In genomic region chr12:76587428-76588178, GRCh38 we compare ENCODE assay signal across 17 cellular contexts. TPM values are rescaled to one million over a fixed set of nuclear protein-coding genes. Genes with fewer than 3 reads are reported as not detected.
A peak's percentile ranks its signal among the peaks of the same experiment; 100 is the strongest.
DNase-seq lines count a peak whose midpoint lies in the region; TF ChIP-seq lines count a peak whose summit lies in the region.
"Had no signal": no experiment of that assay in that cellular context is flagged by ENCODE, and none has a peak within 500 bp of the region (broad histone marks: within the 10 kb centered on the region; RNA-seq: fewer than 3 reads in every experiment).

No MANE protein-coding gene starts in this region.

- TF ChIP-seq POLR2A in spleen (IDR thresholded peaks at IDR 0.05) = no peak

- H3K9me3 ChIP-seq in spleen = no peaks in the 10 kb centered on the region
- H3K9me3 ChIP-seq: ascending aorta, Caco-2, HAP-1, tibial nerve had no signal

- no peaks in the 10 kb centered on the region for H3K36me3 ChIP-seq in spleen
- H3K36me3 ChIP-seq: ascending aorta, HAP-1, tibial nerve had no signal

- peaks cover 0 to 31% (median 7%) of the 10 kb centered on the region in 6 donors for H3K4me1 ChIP-seq in spleen
- H3K4me1 ChIP-seq: ascending aorta, foreskin keratinocyte, HAP-1, parathyroid adenoma, tibial nerve had no signal

- TF ChIP-seq CTCF in fibroblast of villous mesenchyme (IDR thresholded peaks at IDR 0.05; ENCODE audit: insufficient read depth, low read depth, low read length) (no peak), spleen (IDR thresholded peaks at IDR 0.05 in 8 of 11, conservative IDR thresholded peaks at IDR 0.05 in 3 of 11) (no peak)

- H3K27me3 ChIP-seq in spleen (replicated peaks in 1 of 7) = no peaks in the 10 kb centered on the region
- H3K27me3 ChIP-seq: ascending aorta, foreskin keratinocyte, tibial nerve had no signal

- H3K4me3 ChIP-seq in fibroblast of villous mesenchyme (ENCODE audit: low read depth, low read length) = no peak overlapping the region
- H3K4me3 ChIP-seq in spleen = no peak overlapping the region
- H3K4me3 ChIP-seq: ascending aorta, HAP-1, tibial nerve had no signal

- intact Hi-C loops in spleen (cut with DNase I; ENCODE audit: low total_unique reads) = no loop called here

- H3K27ac ChIP-seq in spleen = peak overlapping the region in 6 of 8 donors; percentile 58 to 80 (median 66)
- H3K27ac ChIP-seq: ascending aorta, foreskin keratinocyte, parathyroid adenoma had no signal

- 67 to 81% (median 72%) methylated on average over 3 of the region's 3 CpGs for WGBS in spleen, 5 donors

- DNase-seq in GM04504 (ENCODE audit: low read depth) (peak; percentile 42), amniotic epithelial cell (ENCODE audit: low read depth) (peak; percentile 77), fibroblast of villous mesenchyme (ENCODE audit: low read depth) (peak; percentile 79), spleen (no peak), HPDE6-E6E7 (ENCODE audit: extremely low spot score) (no peak), AG08395 (ENCODE audit: low spot score) (no peak)
- DNase-seq in effector CD8-positive, alpha-beta T cell (lab: John Stamatoyannopoulos, UW) = no peak
- DNase-seq in central memory CD4-positive, alpha-beta T cell = no peak
- DNase-seq: cerebellar nuclear complex; NCI-H510A; stimulated activated CD4-positive, alpha-beta T cell treated with anti-CD3 and anti-CD28 coated beads, Interleukin-1b, Interleukin-23, amount 100 ng/mL, for 48 hours had no signal

RNA-seq across cellular contexts. Expression of gene OSBPL8, which starts 28.0 kb away (rescaled TPM):
- 135 and 148 TPM in 2 replicates for total RNA-seq in fibroblast of villous mesenchyme
- total RNA-seq in spleen = 100 to 1,000 TPM in 6 of 7 donors, 10 to 100 TPM in 1; 90.8 to 127 (median 114) TPM
- 10 to 100 TPM; 10.7 to 16.6 (median 14.8) TPM for polyA plus RNA-seq in spleen

Comparison
In these comparisons a context has a peak if more than half of its experiments do, and no peak if none do; other contexts are left out.
1. DNase-seq: peak in GM04504 (single experiment), amniotic epithelial cell (single experiment) and fibroblast of villous mesenchyme (single experiment); none in spleen (single experiment), effector CD8-positive, alpha-beta T cell (single experiment), central memory CD4-positive, alpha-beta T cell (single experiment), HPDE6-E6E7 (single experiment) and AG08395 (single experiment).